ENCODE assay signal across 8 cellular contexts in the genomic region with DNA sequence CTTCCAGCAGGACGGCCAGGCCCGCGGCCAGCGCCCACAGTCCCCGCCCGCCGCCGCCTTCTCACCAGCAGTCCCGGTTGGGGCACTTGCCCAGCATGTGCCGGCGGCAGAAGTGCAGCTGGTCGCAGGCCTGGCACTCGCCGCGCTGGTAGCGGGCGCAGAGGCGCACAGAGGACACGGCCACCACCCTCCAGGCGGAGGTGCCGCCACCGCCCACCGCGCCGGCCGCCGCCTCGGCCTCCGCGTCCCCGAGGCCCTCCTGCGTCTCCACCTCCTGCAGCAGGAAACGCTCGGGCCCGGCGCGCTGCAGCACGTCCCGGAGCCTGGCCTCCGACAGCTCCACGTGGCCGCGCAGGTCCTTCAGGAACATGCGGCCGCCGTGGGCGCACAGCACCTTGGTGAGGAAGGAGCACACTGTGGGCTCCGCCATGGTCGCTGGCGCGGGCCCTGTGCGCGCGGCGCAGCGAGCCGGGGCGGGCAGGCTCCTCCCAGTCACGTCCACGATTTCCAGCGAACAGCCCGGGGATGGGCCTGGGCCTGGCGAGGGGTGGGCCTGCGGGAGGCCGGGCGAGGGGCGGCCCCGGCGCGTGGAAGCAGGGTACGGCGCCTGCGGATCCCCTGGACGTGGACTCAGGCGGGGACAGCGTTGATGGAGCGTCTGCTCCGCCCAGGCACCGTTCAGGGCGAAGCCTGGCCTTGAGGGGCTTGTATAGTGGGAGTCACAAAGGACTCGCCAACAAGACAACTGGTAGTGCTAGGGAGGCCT. TPM values are rescaled to one million over a fixed set of nuclear protein-coding genes. Genes with fewer than 3 reads are reported as not detected.
DNase-seq lines count a peak whose midpoint lies in the region; ATAC-seq, FAIRE-seq and TF ChIP-seq lines count a peak whose summit lies in the region.

A gene with protein sequence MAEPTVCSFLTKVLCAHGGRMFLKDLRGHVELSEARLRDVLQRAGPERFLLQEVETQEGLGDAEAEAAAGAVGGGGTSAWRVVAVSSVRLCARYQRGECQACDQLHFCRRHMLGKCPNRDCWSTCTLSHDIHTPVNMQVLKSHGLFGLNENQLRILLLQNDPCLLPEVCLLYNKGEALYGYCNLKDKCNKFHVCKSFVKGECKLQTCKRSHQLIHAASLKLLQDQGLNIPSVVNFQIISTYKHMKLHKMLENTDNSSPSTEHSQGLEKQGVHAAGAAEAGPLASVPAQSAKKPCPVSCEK (minus strand): TSS at position 455 of the 766 bp plus-strand sequence. CDS start 25 bp downstream, at position 430.

- CTCF ChIA-PET in PC-9 (lab: Charles Lee) = interaction anchor here (0.6 to 1.0 kb wide), 2 partner anchors 17 to 27 kb away, joined by 3 read pairs; no protein-coding TSS in a partner anchor

- H3F3A ChIP-seq in PC-9 (ENCODE audit: insufficient read depth, low read depth) = peaks cover 25% of the 10 kb centered on the region

- H2AFZ ChIP-seq in PC-9 = peak within 1 kb of the TSS; percentile 97

- H3K9me3 ChIP-seq in PC-9 (ENCODE audit: insufficient read depth, low read depth) (no peaks in the 10 kb centered on the region), pancreas (no peaks in the 10 kb centered on the region)

- no TSS peak for BruUV-seq in PC-9 (replicated peaks; lab: Mats Ljungman, UMichigan)

- WGBS in pancreas, 2 donors = 4 to 5% methylated on average over 72 to 81 of the region's 81 CpGs

- H3K4me2 ChIP-seq in PC-9 = peak within 1 kb of the TSS; percentile 86

- TF ChIP-seq CTCF in PC-9 (conservative IDR thresholded peaks at IDR 0.05) (no peak), pancreas (IDR thresholded peaks at IDR 0.05) (no peak)

- H3K27me3 ChIP-seq in PC-9 (ENCODE audit: insufficient read depth, low read depth) = no peaks in the 10 kb centered on the region
- no peaks in the 10 kb centered on the region for H3K27me3 ChIP-seq in pancreas

- H3K4me1 ChIP-seq in PC-9 (replicated peaks; ENCODE audit: insufficient read depth) (peaks cover 15% of the 10 kb centered on the region), pancreas (peaks cover 0 to 7% (median 0%) of the 10 kb centered on the region in 3 donors)

- POLR2A ChIA-PET in PC-9 (lab: Charles Lee; ENCODE audit: unreplicated experiment) = interaction anchor here (0.6 to 0.7 kb wide), 2 partner anchors 19 to 707 kb away, joined by 4 to 9 read pairs; no protein-coding TSS in a partner anchor

- no peaks in the 10 kb centered on the region for H3K9me2 ChIP-seq in PC-9 (ENCODE audit: insufficient read depth)

- intact Hi-C loops in PC-9 (cut with micrococcal nuclease; ENCODE audit: unreplicated experiment) = loop anchor here (1.0 to 10.0 kb wide), 2 partner anchors 9 to 281 kb away; no protein-coding TSS in a partner anchor
- intact Hi-C loops in pancreas (cut with DNase I) = no loop called here

- H3K4me3 ChIP-seq in PC-9 = peak within 1 kb of the TSS; percentile 95
- peak within 1 kb of the TSS; percentile 60 to 91 (median 70) for H3K4me3 ChIP-seq in pancreas

- peaks cover 36% of the 10 kb centered on the region for H3K79me2 ChIP-seq in PC-9 (ENCODE audit: low read depth)

- H4K20me1 ChIP-seq in PC-9 (ENCODE audit: insufficient read depth) = peaks cover 14% of the 10 kb centered on the region

- peak; percentile 88 for ATAC-seq in GM21360 (IDR thresholded peaks at IDR 0.05; ENCODE audit: unreplicated experiment)
- peak; percentile 81 to 93 (median 88) for ATAC-seq in pancreas

- DNase-seq in DMS53 (lab: John Stamatoyannopoulos, UW) = peak; percentile 88
- DNase-seq in HS-27A (ENCODE audit: low read depth) = peak; percentile 7
- DNase-seq in PC-9 = peak; percentile 47 to 83
- DNase-seq in activated gamma-delta T cell treated with anti-CD3 and anti-CD28 coated beads, Interleukin-2, amount 50 U/mL, for 16 hours (ENCODE audit: low read depth) = peak; percentile 17
- peak; percentile 63 for DNase-seq in germinal center (ENCODE audit: low spot score)
- peak; percentile 41 to 82 (median 65) for DNase-seq in pancreas
- DNase-seq in pons (ENCODE audit: low spot score) = no peak

- peak within 1 kb of the TSS; percentile 56 for H3K27ac ChIP-seq in PC-9
- peak within 1 kb of the TSS in 3 of 4 donors; percentile 38 to 69 (median 61) for H3K27ac ChIP-seq in pancreas

- no peak for FAIRE-seq in pancreas (lab: Jason Lieb, UNC)

- H3K36me3 ChIP-seq in PC-9 (ENCODE audit: low read depth) = peaks cover 27% of the 10 kb centered on the region
- no peaks in the 10 kb centered on the region for H3K36me3 ChIP-seq in pancreas

RNA-seq across cellular contexts. Expression of the gene that starts here (rescaled TPM):
- total RNA-seq in PC-9 (2021) = 34.2 and 34.8 TPM in 2 replicates
- 1 to 10 TPM; 1.2 to 5.7 (median 2.7) TPM for total RNA-seq in pancreas
- under 1 TPM; 0.87 to 0.99 TPM for polyA plus RNA-seq in pancreas
